In the genomic region with DNA sequence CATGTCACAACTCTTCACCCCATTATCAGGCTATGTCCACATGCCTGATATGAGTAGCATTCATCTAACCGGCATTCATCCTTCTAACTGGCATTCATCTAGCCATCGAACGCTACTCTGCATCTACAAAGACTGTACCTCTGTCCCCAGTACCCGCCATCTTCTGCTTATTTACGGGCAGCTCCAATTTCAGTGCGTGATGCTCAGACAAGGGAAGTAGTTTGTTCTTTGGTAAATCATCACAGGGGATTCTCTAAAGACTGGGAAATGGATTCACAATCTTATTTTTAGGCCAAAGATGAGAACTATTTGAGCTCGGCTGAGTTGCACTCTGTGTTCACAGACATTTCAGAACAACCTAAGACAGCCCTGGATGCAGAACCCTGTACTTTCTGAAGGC, we compare ENCODE assay signal across 23 cellular contexts. TPM values are rescaled to one million over a fixed set of nuclear protein-coding genes. Genes with fewer than 3 reads are reported as not detected.
"Had no signal": no experiment of that assay in that cellular context is flagged by ENCODE, and none has a peak within 500 bp of the region (broad histone marks: within the 10 kb centered on the region; RNA-seq: fewer than 3 reads in every experiment).

No MANE protein-coding gene starts in this region.

- H3K27me3 Mint-ChIP-seq: activated B cell treated with CpG ODN at 0.5 μM for 24 hours; activated CD4-positive, alpha-beta T cell treated with anti-CD3 and anti-CD28 coated beads, Interleukin-2, amount 10 ng/mL, durations not matched to agents 7 days and 5 days; activated naive CD4-positive, alpha-beta T cell treated with anti-CD3 and anti-CD28 coated beads, Interleukin-2, amount 50 U/mL, for 24 hours; central memory CD8-positive, alpha-beta T cell had no signal

- H3K9me3 ChIP-seq: heart right ventricle, stomach had no signal

- H3K4me3 ChIP-seq: heart right ventricle, stomach had no signal

- H3K4me3 Mint-ChIP-seq: activated B cell treated with CpG ODN at 0.5 μM for 24 hours; activated CD4-positive, alpha-beta T cell treated with anti-CD3 and anti-CD28 coated beads, Interleukin-2, amount 10 ng/mL, durations not matched to agents 7 days and 5 days; activated naive CD4-positive, alpha-beta T cell treated with anti-CD3 and anti-CD28 coated beads, Interleukin-2, amount 50 U/mL, for 24 hours; brain; central memory CD8-positive, alpha-beta T cell; nephron had no signal

- H3K27ac Mint-ChIP-seq: activated B cell treated with CpG ODN at 0.5 μM for 24 hours; activated CD4-positive, alpha-beta T cell treated with anti-CD3 and anti-CD28 coated beads, Interleukin-2, amount 10 ng/mL, durations not matched to agents 7 days and 5 days; activated naive CD4-positive, alpha-beta T cell treated with anti-CD3 and anti-CD28 coated beads, Interleukin-2, amount 50 U/mL, for 24 hours; activated T-helper 2 cell treated with anti-CD3 and anti-CD28 coated beads, Interferon-gamma antibody, Interleukin-2, Interleukin-4, amounts not matched to agents 10 μg/mL and 5 μg/mL and 100 μg/mL, durations not matched to agents 14 hours and 24 hours and 36 hours had no signal

- ATAC-seq: heart right ventricle, left lobe of liver had no signal

- H3K27me3 ChIP-seq: heart right ventricle, stomach had no signal

- H3K36me3 ChIP-seq: stomach had no signal

- H3K27ac ChIP-seq: heart right ventricle, stomach had no signal

- H3K9me3 Mint-ChIP-seq: activated B cell treated with CpG ODN at 0.5 μM for 24 hours; activated CD4-positive, alpha-beta T cell treated with anti-CD3 and anti-CD28 coated beads, Interleukin-2, amount 10 ng/mL, durations not matched to agents 7 days and 5 days; activated naive CD4-positive, alpha-beta T cell treated with anti-CD3 and anti-CD28 coated beads, Interleukin-2, amount 50 U/mL, for 24 hours; activated T-helper 2 cell treated with anti-CD3 and anti-CD28 coated beads, Interferon-gamma antibody, Interleukin-2, Interleukin-4, amounts not matched to agents 10 μg/mL and 5 μg/mL and 100 μg/mL, durations not matched to agents 14 hours and 24 hours and 36 hours; brain; central memory CD8-positive, alpha-beta T cell; nephron had no signal

- DNase-seq: activated B cell treated with CpG ODN at 0.5 μM for 24 hours; activated CD4-positive, alpha-beta T cell treated with anti-CD3 and anti-CD28 coated beads, Interleukin-2, amount 10 ng/mL, durations not matched to agents 7 days and 5 days; activated CD8-positive, alpha-beta memory T cell treated with anti-CD3 and anti-CD28 coated beads for 24 hours; amygdala; cortex of kidney; effector CD8-positive, alpha-beta T cell; heart right ventricle; mammary epithelial cell; stimulated activated CD4-positive, alpha-beta T cell treated with anti-CD3 and anti-CD28 coated beads, Interleukin-15, amount 100 ng/mL, for 24 hours; stimulated activated CD4-positive, alpha-beta T cell treated with anti-CD3 and anti-CD28 coated beads, Interleukin-4, amount 100 ng/mL, for 24 hours; stomach; T-helper 2 cell had no signal

RNA-seq across cellular contexts. Expression of a gene that starts 51.5 kb away (rescaled TPM):
- total RNA-seq: activated B cell treated with CpG ODN at 0.5 μM for 24 hours; activated CD4-positive, alpha-beta T cell treated with anti-CD3 and anti-CD28 coated beads, Interleukin-2, amount 10 ng/mL, durations not matched to agents 7 days and 5 days; activated T-helper 2 cell treated with anti-CD3 and anti-CD28 coated beads, Interferon-gamma antibody, Interleukin-2, Interleukin-4, amounts not matched to agents 10 μg/mL and 5 μg/mL and 100 μg/mL, durations not matched to agents 14 hours and 24 hours and 36 hours; fibroblast of lung; heart right ventricle; left lobe of liver; mammary epithelial cell; mucosa of gallbladder; osteoblast; renal cortical epithelial cell; stomach; urinary bladder had no signal
- polyA plus RNA-seq: fibroblast of lung, heart right ventricle, mammary epithelial cell, stomach, urinary bladder had no signal

RNA-seq across cellular contexts. Expression of a gene that starts 55.8 kb away (rescaled TPM):
- total RNA-seq: fibroblast of lung, left lobe of liver, mammary epithelial cell, osteoblast, renal cortical epithelial cell, stomach had no signal
- polyA plus RNA-seq: stomach had no signal
